In genomic region chr6:41672816-41673703, GRCh38 we compare ENCODE assay signal across 17 cellular contexts. TPM values are rescaled to one million over a fixed set of nuclear protein-coding genes. Genes with fewer than 3 reads are reported as not detected.
A peak's percentile ranks its signal among the peaks of the same experiment; 100 is the strongest.
DNase-seq lines count a peak whose midpoint lies in the region; TF ChIP-seq lines count a peak whose summit lies in the region.
"Had no signal": no experiment of that assay in that cellular context is flagged by ENCODE, and none has a peak within 500 bp of the region (broad histone marks: within the 10 kb centered on the region; RNA-seq: fewer than 3 reads in every experiment).

No MANE protein-coding gene starts in this region.

- no peak overlapping the region for H3K4me3 ChIP-seq in BLaER1
- H3K4me3 ChIP-seq: SJCRH30 had no signal

- peaks cover 4% of the 10 kb centered on the region for H3K9me3 Mint-ChIP-seq in neural crest cell
- H3K9me3 Mint-ChIP-seq in activated naive CD4-positive, alpha-beta T cell treated with anti-CD3 and anti-CD28 coated beads, Interleukin-2, amount 10 ng/mL, durations not matched to agents 7 days and 5 days: peaks cover 1% of the 10 kb centered on the region

- peaks cover 58% of the 10 kb centered on the region for H3K4me1 ChIP-seq in BLaER1

- DNase-seq in NCI-H2171 treated with DMSO at 0.1 percent for 48 hours (lab: John Stamatoyannopoulos, UW) (peak; percentile 67), NCI-H2171 (lab: John Stamatoyannopoulos, UW) (no peak), NOMO-1 treated with dmso at 0.1 percent for 144 hours (lab: John Stamatoyannopoulos, UW; ENCODE audit: unreplicated experiment) (peak; percentile 51), neural crest cell (ENCODE audit: low read depth, low spot score) (no peak), DMS79 treated with DMSO at 0.1 percent for 48 hours (lab: John Stamatoyannopoulos, UW) (no peak)
- no peak for DNase-seq in activated naive CD4-positive, alpha-beta T cell (lab: John Stamatoyannopoulos, UW)
- DNase-seq in activated naive CD4-positive, alpha-beta T cell treated with anti-CD3 and anti-CD28 coated beads, Interleukin-2, amount 10 ng/mL, durations not matched to agents 7 days and 5 days: no peak
- DNase-seq: 8988T, DND-41, GDM1, NCI-H187, NCI-H446 treated with DMSO at 0.1 percent for 48 hours, OCI-M1, RPMI8226, SJCRH30 had no signal

- H4K20me1 ChIP-seq in BLaER1: no peaks in the 10 kb centered on the region

- no peak overlapping the region for H3K9ac ChIP-seq in BLaER1

- no peak for TF ChIP-seq CTCF in neural crest cell (conservative IDR thresholded peaks at IDR 0.05)

- H3K36me3 Mint-ChIP-seq in neural crest cell (ENCODE audit: low read depth): no peaks in the 10 kb centered on the region
- H3K36me3 Mint-ChIP-seq in activated naive CD4-positive, alpha-beta T cell treated with anti-CD3 and anti-CD28 coated beads, Interleukin-2, amount 10 ng/mL, durations not matched to agents 7 days and 5 days: no peaks in the 10 kb centered on the region
- H3K36me3 Mint-ChIP-seq: CD8-positive, alpha-beta memory T cell had no signal

- H3K4me3 Mint-ChIP-seq in neural crest cell: no peak overlapping the region
- no peak overlapping the region for H3K4me3 Mint-ChIP-seq in activated naive CD4-positive, alpha-beta T cell treated with anti-CD3 and anti-CD28 coated beads, Interleukin-2, amount 10 ng/mL, durations not matched to agents 7 days and 5 days

- 0 out of 2 replicates have a peak, but pooled peaks cover 4% of the 10 kb centered on the region for H3K9me3 ChIP-seq in BLaER1
- H3K9me3 ChIP-seq: SJCRH30 had no signal

- no peak overlapping the region for H3K27ac ChIP-seq in BLaER1
- H3K27ac ChIP-seq: SJCRH30 had no signal

- peak overlapping the region; percentile 79 for H3K4me2 ChIP-seq in BLaER1

- H3K36me3 ChIP-seq in BLaER1: no peaks in the 10 kb centered on the region
- H3K36me3 ChIP-seq: SJCRH30 had no signal

- H3K4me1 Mint-ChIP-seq in neural crest cell: peaks cover 16% of the 10 kb centered on the region
- H3K4me1 Mint-ChIP-seq in activated naive CD4-positive, alpha-beta T cell treated with anti-CD3 and anti-CD28 coated beads, Interleukin-2, amount 10 ng/mL, durations not matched to agents 7 days and 5 days: no peaks in the 10 kb centered on the region
- H3K4me1 Mint-ChIP-seq: CD8-positive, alpha-beta memory T cell had no signal

- CTCF ChIA-PET in activated naive CD4-positive, alpha-beta T cell treated with anti-CD3 and anti-CD28 coated beads, Interleukin-2, amount 10 ng/mL, durations not matched to agents 7 days and 5 days (lab: Charles Lee): interaction anchor here (1.0 to 1.7 kb wide), 2 partner anchors 9 to 70 kb away, joined by 4 read pairs; no protein-coding TSS in a partner anchor

- no peaks in the 10 kb centered on the region for H3K27me3 ChIP-seq in BLaER1

- peak overlapping the region; percentile 16 for H3K27ac Mint-ChIP-seq in neural crest cell (ENCODE audit: unreplicated experiment)
- no peak overlapping the region for H3K27ac Mint-ChIP-seq in activated naive CD4-positive, alpha-beta T cell treated with anti-CD3 and anti-CD28 coated beads, Interleukin-2, amount 10 ng/mL, durations not matched to agents 7 days and 5 days
- H3K27ac Mint-ChIP-seq: CD8-positive, alpha-beta memory T cell had no signal

- H3K27me3 Mint-ChIP-seq in neural crest cell (ENCODE audit: low read depth): peaks cover 20% of the 10 kb centered on the region
- H3K27me3 Mint-ChIP-seq in activated naive CD4-positive, alpha-beta T cell treated with anti-CD3 and anti-CD28 coated beads, Interleukin-2, amount 10 ng/mL, durations not matched to agents 7 days and 5 days: peaks cover 44% of the 10 kb centered on the region

RNA-seq across cellular contexts. Expression of gene MDFI, which starts 34.8 kb away (rescaled TPM):
- total RNA-seq in neural crest cell: 64.2 and 65.8 TPM in 2 replicates
- total RNA-seq: CD8-positive, alpha-beta memory T cell had no signal

Comparison
In these comparisons a context has a peak if more than half of its experiments do, and no peak if none do; other contexts are left out.
1. DNase-seq: peak in NCI-H2171 treated with DMSO at 0.1 percent for 48 hours (single experiment) and NOMO-1 treated with dmso at 0.1 percent for 144 hours (single experiment); none in NCI-H2171 (single experiment), neural crest cell (single experiment), DMS79 treated with DMSO at 0.1 percent for 48 hours (single experiment), activated naive CD4-positive, alpha-beta T cell (0 of 4) and activated naive CD4-positive, alpha-beta T cell treated with anti-CD3 and anti-CD28 coated beads, Interleukin-2, amount 10 ng/mL, durations not matched to agents 7 days and 5 days (single experiment).